In genomic region chr18:58195278-58195721, GRCh38 we compare ENCODE assay signal across 8 cellular contexts.
DNase-seq lines count a peak whose midpoint lies in the region; ATAC-seq and TF ChIP-seq lines count a peak whose summit lies in the region.

No MANE protein-coding gene starts in this region.

- H3K4me3 Mint-ChIP-seq in activated T-cell treated with anti-CD3 and anti-CD28 coated beads, Interleukin-2, amount 50 U/mL, for 4 hours = peak overlapping the region; percentile 81

- H3K27me3 ChIP-seq in rectal smooth muscle tissue (ENCODE audit: control insufficient read depth, insufficient read depth, low read length) = no peaks in the 10 kb centered on the region

- H3K36me3 Mint-ChIP-seq in activated T-cell treated with anti-CD3 and anti-CD28 coated beads, Interleukin-2, amount 50 U/mL, for 4 hours (ENCODE audit: insufficient read depth) = no peaks in the 10 kb centered on the region

- H3K9me3 Mint-ChIP-seq in activated T-cell treated with anti-CD3 and anti-CD28 coated beads, Interleukin-2, amount 50 U/mL, for 4 hours = no peaks in the 10 kb centered on the region

- DNase-seq in NCI-H1105 treated with DMSO at 0.1 percent for 48 hours (lab: John Stamatoyannopoulos, UW) (peak; percentile 87), foreskin fibroblast (no peak), NCI-H446 treated with DMSO at 0.1 percent for 48 hours (lab: John Stamatoyannopoulos, UW) (no peak)
- DNase-seq in activated T-cell treated with anti-CD3 and anti-CD28 coated beads, Interleukin-2, amount 50 U/mL, for 4 hours = no peak

- H3K4me3 ChIP-seq in foreskin fibroblast (ENCODE audit: low read depth in 1 of 2, low read length in 2 of 2) = peak overlapping the region; percentile 32 to 38
- H3K4me3 ChIP-seq in rectal smooth muscle tissue (ENCODE audit: low read length) = peak overlapping the region; percentile 63

- peak overlapping the region; percentile 18 for H3K9ac ChIP-seq in rectal smooth muscle tissue (ENCODE audit: low read length)

- no peaks in the 10 kb centered on the region for H3K36me3 ChIP-seq in rectal smooth muscle tissue (ENCODE audit: control insufficient read depth, insufficient read depth, low read length)

- TF ChIP-seq CTCF in foreskin fibroblast (IDR thresholded peaks at IDR 0.05; ENCODE audit: low read depth, low read length) = no peak

- H3K4me1 Mint-ChIP-seq in activated T-cell treated with anti-CD3 and anti-CD28 coated beads, Interleukin-2, amount 50 U/mL, for 4 hours (ENCODE audit: low read depth) = peaks cover 20% of the 10 kb centered on the region

- ATAC-seq in GM18511 (IDR thresholded peaks at IDR 0.05; ENCODE audit: unreplicated experiment) (peak; percentile 58), GM21528 (IDR thresholded peaks at IDR 0.05; ENCODE audit: low FRiP score, unreplicated experiment) (no peak), GM19395 (IDR thresholded peaks at IDR 0.05; ENCODE audit: unreplicated experiment) (no peak)
- peak; percentile 54 to 73 for ATAC-seq in activated T-cell treated with anti-CD3 and anti-CD28 coated beads, Interleukin-2, amount 50 U/mL, for 4 hours

- H3K27me3 Mint-ChIP-seq in activated T-cell treated with anti-CD3 and anti-CD28 coated beads, Interleukin-2, amount 50 U/mL, for 4 hours (ENCODE audit: low read depth) = peaks cover 8% of the 10 kb centered on the region

- H3K4me1 ChIP-seq in rectal smooth muscle tissue (ENCODE audit: control insufficient read depth, insufficient read depth, low read length) = no peaks in the 10 kb centered on the region

- peak overlapping the region; percentile 73 for H3K27ac ChIP-seq in rectal smooth muscle tissue (ENCODE audit: low read depth, low read length)

Comparison
In these comparisons a context has a peak if more than half of its experiments do, and no peak if none do; other contexts are left out.
1. ATAC-seq: peak in GM18511 (single experiment) and activated T-cell treated with anti-CD3 and anti-CD28 coated beads, Interleukin-2, amount 50 U/mL, for 4 hours (2 of 2); none in GM21528 (single experiment) and GM19395 (single experiment).